9 cellular contexts compared by ENCODE assay signal in genomic region chr5:125521289-125521688, GRCh38.
"Had no signal": no experiment of that assay in that cellular context is flagged by ENCODE, and none has a peak within 500 bp of the region (broad histone marks: within the 10 kb centered on the region; RNA-seq: fewer than 3 reads in every experiment).

No MANE protein-coding gene starts in this region.

- H3K4me3 ChIP-seq: GM23248, GM23338, HAP-1 had no signal

- H3K27ac ChIP-seq: GM23248 had no signal

- ATAC-seq: GM23338, HCT116 had no signal

- H3K9me3 ChIP-seq: HAP-1 had no signal

- DNase-seq: GM23248, GOT3, H7, H9, HCEC 1CT, HFFc6 had no signal

- H3K36me3 ChIP-seq: HAP-1 had no signal
